ENCODE assay signal across 8 cellular contexts in genomic region chr1:202546796-202547195, GRCh38.
A peak's percentile ranks its signal among the peaks of the same experiment; 100 is the strongest.
DNase-seq lines count a peak whose midpoint lies in the region; ATAC-seq and TF ChIP-seq lines count a peak whose summit lies in the region.
"Not testable (repeated sequence)": the region's sequence is repeated elsewhere in the genome, so short reads cannot be mapped to it uniquely, and the experiment has no call there.

No MANE protein-coding gene starts in this region.

- not testable (repeated sequence) for H3K27me3 ChIP-seq in ACC112 (ENCODE audit: insufficient read depth, low read length); esophagus squamous epithelium; rectal smooth muscle tissue (ENCODE audit: control insufficient read depth, insufficient read depth, low read length)

- H3K4me3 ChIP-seq in ACC112 (ENCODE audit: low read depth, low read length) (0 out of 2 replicates have a peak overlapping the region, but pooled peaks have one; percentile 15), esophagus squamous epithelium (peak overlapping the region in 1 of 4 donors; percentile 63), rectal smooth muscle tissue (ENCODE audit: low read length) (peak overlapping the region; percentile 36)

- not testable (repeated sequence) for H3K9ac ChIP-seq in rectal smooth muscle tissue (ENCODE audit: low read length)

- intact Hi-C loops in esophagus squamous epithelium (cut with DNase I), result not testable (repeated sequence)

- H2AFZ ChIP-seq in ACC112 (ENCODE audit: low read length, unreplicated experiment), result not testable (repeated sequence)

- not testable (repeated sequence) for H3K9me3 ChIP-seq in esophagus squamous epithelium

- ATAC-seq in GM18873 (IDR thresholded peaks at IDR 0.05; ENCODE audit: low FRiP score, unreplicated experiment) (peak; percentile 77), GM21447 (IDR thresholded peaks at IDR 0.05; ENCODE audit: unreplicated experiment) (peak; percentile 87), HG02840 (IDR thresholded peaks at IDR 0.05; ENCODE audit: low FRiP score, unreplicated experiment) (peak; percentile 67), HG03175 (IDR thresholded peaks at IDR 0.05; ENCODE audit: unreplicated experiment) (peak; percentile 87)

- DNase-seq in NCI-H226, result peak; percentile 41
- DNase-seq in esophagus squamous epithelium (lab: John Stamatoyannopoulos, UW), result not testable (repeated sequence)

- not testable (repeated sequence) for H3K27ac ChIP-seq in ACC112 (ENCODE audit: low read depth, low read length)
- H3K27ac ChIP-seq in esophagus squamous epithelium, result peak overlapping the region in 3 of 4 donors; percentile 48 to 88 (median 73)
- H3K27ac ChIP-seq in rectal smooth muscle tissue (ENCODE audit: low read depth, low read length), result peak overlapping the region; percentile 86

- not testable (repeated sequence) for H3K4me1 ChIP-seq in ACC112 (ENCODE audit: control insufficient read depth, insufficient read depth, low read length, unreplicated experiment)
- H3K4me1 ChIP-seq in esophagus squamous epithelium (peaks cover 0 to 15% (median 0%) of the 10 kb centered on the region in 3 donors), rectal smooth muscle tissue (ENCODE audit: control insufficient read depth, insufficient read depth, low read length) (peaks cover 12% of the 10 kb centered on the region)

- not testable (repeated sequence) for TF ChIP-seq POLR2A in esophagus squamous epithelium (IDR thresholded peaks at IDR 0.05)

- 63 to 80% methylated on average over 3 of the region's 3 CpGs for WGBS in esophagus squamous epithelium, 2 donors

- not testable (repeated sequence) for H3K79me2 ChIP-seq in ACC112 (ENCODE audit: control insufficient read depth, insufficient read depth, low read length, unreplicated experiment)

- not testable (repeated sequence) for H3K36me3 ChIP-seq in ACC112 (ENCODE audit: insufficient read depth, low read length); esophagus squamous epithelium; rectal smooth muscle tissue (ENCODE audit: control insufficient read depth, insufficient read depth, low read length)

- TF ChIP-seq CTCF in esophagus squamous epithelium (IDR thresholded peaks at IDR 0.05), result not testable (repeated sequence)
